Comparison of ENCODE assay signal across 16 cellular contexts in the genomic region with DNA sequence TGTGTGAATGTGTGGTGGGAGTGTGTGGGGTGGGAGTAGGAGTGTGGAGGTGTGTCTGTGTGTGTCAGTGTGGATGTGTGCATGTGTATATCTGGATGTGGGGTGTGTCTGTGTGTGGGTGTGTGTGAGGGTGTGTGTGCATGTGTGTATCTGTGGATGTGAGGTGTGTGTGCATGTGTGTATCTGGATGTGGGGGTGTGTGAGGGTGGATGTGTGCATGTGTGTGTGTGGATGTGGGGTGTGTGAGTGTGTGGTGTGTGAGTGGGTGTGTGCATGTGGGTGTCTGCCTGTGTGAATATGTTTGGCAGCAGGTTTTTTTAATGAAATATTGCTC.
A peak's percentile ranks its signal among the peaks of the same experiment; 100 is the strongest.
DNase-seq lines count a peak whose midpoint lies in the region; ATAC-seq and TF ChIP-seq lines count a peak whose summit lies in the region.
"Had no signal": no experiment of that assay in that cellular context is flagged by ENCODE, and none has a peak within 500 bp of the region (broad histone marks: within the 10 kb centered on the region; RNA-seq: fewer than 3 reads in every experiment).

No MANE protein-coding gene starts in this region.

- intact Hi-C loops in psoas muscle (cut with DNase I) = no loop called here
- intact Hi-C loops in heart right ventricle (cut with DNase I) = no loop called here

- peaks cover 2% of the 10 kb centered on the region for H3K36me3 Mint-ChIP-seq in activated naive CD8-positive, alpha-beta T cell
- H3K36me3 Mint-ChIP-seq in activated naive CD8-positive, alpha-beta T cell treated with anti-CD3 and anti-CD28 coated beads, Interleukin-2, amount 50 U/mL, for 24 hours (ENCODE audit: low read depth) = no peaks in the 10 kb centered on the region
- H3K36me3 Mint-ChIP-seq in brain (peaks cover 39% of the 10 kb centered on the region), neural progenitor cell (peaks cover 10% of the 10 kb centered on the region)
- H3K36me3 Mint-ChIP-seq in activated CD4-positive, alpha-beta memory T cell treated with anti-CD3 and anti-CD28 coated beads, Interleukin-2, amount 10 ng/mL, durations not matched to agents 7 days and 5 days (ENCODE audit: low read depth) = no peaks in the 10 kb centered on the region

- no peak for TF ChIP-seq CTCF in brain (conservative IDR thresholded peaks at IDR 0.05)
- no peak for TF ChIP-seq CTCF in neural progenitor cell (IDR thresholded peaks at IDR 0.05)
- no peak for TF ChIP-seq CTCF in psoas muscle (IDR thresholded peaks at IDR 0.05)
- no peak for TF ChIP-seq CTCF in heart right ventricle (IDR thresholded peaks at IDR 0.05)

- DNase-seq in activated naive CD8-positive, alpha-beta T cell treated with anti-CD3 and anti-CD28 coated beads, Interleukin-2, amount 50 U/mL, for 24 hours = no peak
- DNase-seq in neural progenitor cell (ENCODE audit: low spot score) (no peak), psoas muscle (no peak), heart right ventricle (no peak), erythroblast (lab: John Stamatoyannopoulos, UW) (no peak)
- DNase-seq in activated CD4-positive, alpha-beta memory T cell treated with anti-CD3 and anti-CD28 coated beads, Interleukin-2, amount 10 ng/mL, durations not matched to agents 7 days and 5 days = no peak
- DNase-seq: C1 segment of cervical spinal cord, DND-41, HCEC 1CT, NCI-H1048, NCI-H146, NCI-H2081, NCI-H748 treated with DMSO at 0.1 percent for 48 hours had no signal

- no peaks in the 10 kb centered on the region for H3K79me2 ChIP-seq in neural progenitor cell (ENCODE audit: low read depth)

- H3K27ac ChIP-seq in neural progenitor cell = no peak overlapping the region
- H3K27ac ChIP-seq in psoas muscle = no peak overlapping the region
- H3K27ac ChIP-seq in heart right ventricle = no peak overlapping the region
- H3K27ac ChIP-seq: KMS-11 had no signal

- peak overlapping the region; percentile 68 for H3K27ac Mint-ChIP-seq in activated naive CD8-positive, alpha-beta T cell
- no peak overlapping the region for H3K27ac Mint-ChIP-seq in activated naive CD8-positive, alpha-beta T cell treated with anti-CD3 and anti-CD28 coated beads, Interleukin-2, amount 50 U/mL, for 24 hours
- H3K27ac Mint-ChIP-seq in brain = peak overlapping the region in 3 of 5 experiments; percentile 14 to 52 (median 30)
- H3K27ac Mint-ChIP-seq in neural progenitor cell = peak overlapping the region; percentile 16
- H3K27ac Mint-ChIP-seq in activated CD4-positive, alpha-beta memory T cell treated with anti-CD3 and anti-CD28 coated beads, Interleukin-2, amount 10 ng/mL, durations not matched to agents 7 days and 5 days = no peak overlapping the region

- H3K4me1 ChIP-seq in neural progenitor cell = no peaks in the 10 kb centered on the region
- H3K4me1 ChIP-seq in psoas muscle = no peaks in the 10 kb centered on the region
- no peaks in the 10 kb centered on the region for H3K4me1 ChIP-seq in heart right ventricle

- H3K27me3 ChIP-seq in neural progenitor cell (no peaks in the 10 kb centered on the region), psoas muscle (ENCODE audit: insufficient read depth in 3 of 3, low read length in 2 of 3) (peaks cover 0 to 10% (median 5%) of the 10 kb centered on the region in 3 donors), heart right ventricle (peaks cover 0 to 6% (median 0%) of the 10 kb centered on the region in 7 donors)

- H3F3A ChIP-seq in neural progenitor cell (ENCODE audit: low read depth) = no peaks in the 10 kb centered on the region

- H4K20me1 ChIP-seq in neural progenitor cell (ENCODE audit: low read depth) = no peaks in the 10 kb centered on the region

- CTCF ChIA-PET in activated CD4-positive, alpha-beta memory T cell treated with anti-CD3 and anti-CD28 coated beads, Interleukin-2, amount 10 ng/mL, durations not matched to agents 7 days and 5 days (lab: Charles Lee) = no interaction called here

- ATAC-seq in activated naive CD8-positive, alpha-beta T cell treated with anti-CD3 and anti-CD28 coated beads, Interleukin-2, amount 50 U/mL, for 24 hours = no peak
- ATAC-seq in psoas muscle (no peak), heart right ventricle (no peak)

- no peak overlapping the region for H2AFZ ChIP-seq in neural progenitor cell (replicated peaks)

- H3K27me3 Mint-ChIP-seq in activated naive CD8-positive, alpha-beta T cell = no peaks in the 10 kb centered on the region
- no peaks in the 10 kb centered on the region for H3K27me3 Mint-ChIP-seq in activated naive CD8-positive, alpha-beta T cell treated with anti-CD3 and anti-CD28 coated beads, Interleukin-2, amount 50 U/mL, for 24 hours
- H3K27me3 Mint-ChIP-seq in brain (no peaks in the 10 kb centered on the region), neural progenitor cell (ENCODE audit: insufficient read depth, low read depth) (no peaks in the 10 kb centered on the region)
- H3K27me3 Mint-ChIP-seq in activated CD4-positive, alpha-beta memory T cell treated with anti-CD3 and anti-CD28 coated beads, Interleukin-2, amount 10 ng/mL, durations not matched to agents 7 days and 5 days = no peaks in the 10 kb centered on the region

- no peaks in the 10 kb centered on the region for H3K9me3 Mint-ChIP-seq in activated naive CD8-positive, alpha-beta T cell (ENCODE audit: low read depth)
- no peaks in the 10 kb centered on the region for H3K9me3 Mint-ChIP-seq in activated naive CD8-positive, alpha-beta T cell treated with anti-CD3 and anti-CD28 coated beads, Interleukin-2, amount 50 U/mL, for 24 hours
- H3K9me3 Mint-ChIP-seq in brain (no peaks in the 10 kb centered on the region), neural progenitor cell (no peaks in the 10 kb centered on the region)
- no peaks in the 10 kb centered on the region for H3K9me3 Mint-ChIP-seq in activated CD4-positive, alpha-beta memory T cell treated with anti-CD3 and anti-CD28 coated beads, Interleukin-2, amount 10 ng/mL, durations not matched to agents 7 days and 5 days

- H3K9me3 ChIP-seq in neural progenitor cell (ENCODE audit: low read depth) (no peaks in the 10 kb centered on the region), psoas muscle (no peaks in the 10 kb centered on the region), heart right ventricle (no peaks in the 10 kb centered on the region)

- POLR2A ChIA-PET in activated CD4-positive, alpha-beta memory T cell treated with anti-CD3 and anti-CD28 coated beads, Interleukin-2, amount 10 ng/mL, durations not matched to agents 7 days and 5 days (lab: Charles Lee) = no interaction called here

- no peak overlapping the region for H3K4me2 ChIP-seq in neural progenitor cell
- H3K4me2 ChIP-seq: KMS-11 had no signal

- no peaks in the 10 kb centered on the region for H3K36me3 ChIP-seq in neural progenitor cell
- H3K36me3 ChIP-seq in psoas muscle (ENCODE audit: insufficient read depth in 1 of 2, low read depth in 1 of 2) = no peaks in the 10 kb centered on the region
- H3K36me3 ChIP-seq in heart right ventricle = peaks cover 0 to 60% (median 0%) of the 10 kb centered on the region in 9 donors

- no peak for TF ChIP-seq POLR2A in erythroblast (IDR thresholded peaks at IDR 0.05; ENCODE audit: low read length)

- H3K9ac ChIP-seq in neural progenitor cell = no peak overlapping the region
- H3K9ac ChIP-seq: KMS-11 had no signal

- no peaks in the 10 kb centered on the region for H3K4me1 Mint-ChIP-seq in activated naive CD8-positive, alpha-beta T cell (ENCODE audit: low read depth)
- H3K4me1 Mint-ChIP-seq in activated naive CD8-positive, alpha-beta T cell treated with anti-CD3 and anti-CD28 coated beads, Interleukin-2, amount 50 U/mL, for 24 hours = no peaks in the 10 kb centered on the region
- H3K4me1 Mint-ChIP-seq in brain (no peaks in the 10 kb centered on the region), neural progenitor cell (peaks cover 14% of the 10 kb centered on the region)
- H3K4me1 Mint-ChIP-seq in activated CD4-positive, alpha-beta memory T cell treated with anti-CD3 and anti-CD28 coated beads, Interleukin-2, amount 10 ng/mL, durations not matched to agents 7 days and 5 days = no peaks in the 10 kb centered on the region

- H3K4me3 ChIP-seq in neural progenitor cell = no peak overlapping the region
- no peak overlapping the region for H3K4me3 ChIP-seq in psoas muscle
- no peak overlapping the region for H3K4me3 ChIP-seq in heart right ventricle

- no peak overlapping the region for H3K4me3 Mint-ChIP-seq in activated naive CD8-positive, alpha-beta T cell
- H3K4me3 Mint-ChIP-seq in activated naive CD8-positive, alpha-beta T cell treated with anti-CD3 and anti-CD28 coated beads, Interleukin-2, amount 50 U/mL, for 24 hours = no peak overlapping the region
- H3K4me3 Mint-ChIP-seq in brain = no peak overlapping the region
- no peak overlapping the region for H3K4me3 Mint-ChIP-seq in neural progenitor cell
- H3K4me3 Mint-ChIP-seq in activated CD4-positive, alpha-beta memory T cell treated with anti-CD3 and anti-CD28 coated beads, Interleukin-2, amount 10 ng/mL, durations not matched to agents 7 days and 5 days = no peak overlapping the region

Comparison
In these comparisons a context has a peak if more than half of its experiments do, and no peak if none do; other contexts are left out.
1. H3K27ac Mint-ChIP-seq: peak in activated naive CD8-positive, alpha-beta T cell (single experiment), brain (3 of 5) and neural progenitor cell (single experiment); none in activated naive CD8-positive, alpha-beta T cell treated with anti-CD3 and anti-CD28 coated beads, Interleukin-2, amount 50 U/mL, for 24 hours (single experiment) and activated CD4-positive, alpha-beta memory T cell treated with anti-CD3 and anti-CD28 coated beads, Interleukin-2, amount 10 ng/mL, durations not matched to agents 7 days and 5 days (single experiment).